ENCODE assay signal across 6 cellular contexts in the genomic region with DNA sequence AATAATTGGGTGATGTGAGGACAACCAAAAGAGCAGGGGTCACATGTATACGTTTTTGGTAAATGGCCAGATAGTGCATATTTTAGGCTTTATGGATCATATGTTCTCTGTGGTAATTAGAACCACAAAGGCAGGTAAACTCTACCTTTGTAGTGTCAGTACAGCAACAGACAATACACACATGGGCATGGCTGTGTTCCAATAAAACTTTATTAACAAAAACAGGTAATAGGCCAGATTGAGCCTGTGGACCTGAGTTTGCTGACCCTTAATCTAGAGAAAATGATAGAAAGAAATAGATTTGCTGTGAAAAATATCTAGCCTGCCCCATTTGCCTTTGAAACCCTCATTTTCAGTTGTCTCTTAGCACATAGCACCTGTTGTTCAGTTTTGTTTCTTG.
"Had no signal": no experiment of that assay in that cellular context is flagged by ENCODE, and none has a peak within 500 bp of the region (broad histone marks: within the 10 kb centered on the region; RNA-seq: fewer than 3 reads in every experiment).

No MANE protein-coding gene starts in this region.

- DNase-seq: GDM1, GF-D8 had no signal

- FAIRE-seq: G401.6, GM12892, GM18507, GM19239 had no signal
